Comparison of ENCODE assay signal across 26 cellular contexts in the genomic region with DNA sequence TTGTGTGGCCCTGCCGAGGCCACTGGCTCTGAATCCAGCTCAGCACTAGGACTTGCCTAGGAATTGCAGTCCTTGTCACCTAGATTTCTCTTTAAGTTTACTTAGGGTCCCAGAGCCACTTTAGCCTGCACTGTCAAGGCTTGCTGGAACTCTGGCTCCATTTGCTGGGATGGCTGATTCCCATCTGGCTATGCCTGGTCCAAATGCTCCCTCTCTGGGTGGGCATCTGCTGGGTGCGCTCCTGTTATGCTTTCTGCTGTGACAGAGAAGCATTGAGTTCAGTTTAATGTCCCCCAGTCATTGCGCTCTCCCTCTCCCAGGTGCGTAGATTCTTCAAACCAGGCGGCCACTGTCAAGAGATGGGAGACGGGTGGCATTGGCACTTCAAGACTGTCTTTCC.
"Had no signal": no experiment of that assay in that cellular context is flagged by ENCODE, and none has a peak within 500 bp of the region (broad histone marks: within the 10 kb centered on the region; RNA-seq: fewer than 3 reads in every experiment).

No MANE protein-coding gene starts in this region.

- H3K27ac Mint-ChIP-seq: stimulated activated memory B cell treated with anti-CD40 and anti-IgM and Interleukin-4, amounts not matched to agents 10 μg/mL and 1 μg/mL and 100 μg/mL, for 72 hours; stimulated activated naive B cell treated with anti-CD40 and anti-IgM and Interleukin-4, amounts not matched to agents 10 μg/mL and 1 μg/mL and 100 μg/mL, for 72 hours; stimulated activated naive CD8-positive, alpha-beta T cell treated with anti-CD3 and anti-CD28 coated beads, Interleukin-15, amount 100 ng/mL, for 72 hours; stimulated activated naive CD8-positive, alpha-beta T cell treated with anti-CD3 and anti-CD28 coated beads, Interleukin-15, Interleukin-2, amounts not matched to agents 100 ng/mL and 50 ng/mL, for 24 hours; type B pancreatic cell had no signal

- ATAC-seq: stimulated activated memory B cell treated with anti-CD40 and anti-IgM and Interleukin-4, amounts not matched to agents 10 μg/mL and 1 μg/mL and 100 μg/mL, for 72 hours; stimulated activated naive B cell treated with anti-CD40 and anti-IgM and Interleukin-4, amounts not matched to agents 10 μg/mL and 1 μg/mL and 100 μg/mL, for 72 hours; stimulated activated naive CD8-positive, alpha-beta T cell treated with anti-CD3 and anti-CD28 coated beads, Interleukin-15, amount 100 ng/mL, for 72 hours; stimulated activated naive CD8-positive, alpha-beta T cell treated with anti-CD3 and anti-CD28 coated beads, Interleukin-15, Interleukin-2, amounts not matched to agents 100 U/mL and 50 U/mL, for 24 hours; upper lobe of right lung had no signal

- DNase-seq: stimulated activated CD4-positive, alpha-beta T cell treated with anti-CD3 and anti-CD28 coated beads, Interleukin-2, amount 100 ng/mL, for 24 hours; stimulated activated CD4-positive, alpha-beta T cell treated with anti-CD3 and anti-CD28 coated beads, Interleukin-2, amount 100 ng/mL, for 48 hours; stimulated activated CD4-positive, alpha-beta T cell treated with anti-CD3 and anti-CD28 coated beads, Interleukin-4, amount 100 ng/mL, for 1 hour; stimulated activated CD4-positive, alpha-beta T cell treated with anti-CD3 and anti-CD28 coated beads, Interleukin-4, amount 100 ng/mL, for 24 hours; stimulated activated CD4-positive, alpha-beta T cell treated with anti-CD3 and anti-CD28 coated beads, Interleukin-4, amount 100 ng/mL, for 4 hours; stimulated activated CD8-positive, alpha-beta memory T cell treated with anti-CD3 and anti-CD28 coated beads, Interleukin-4, amount 100 ng/mL, for 48 hours; stimulated activated naive B cell treated with anti-CD40 and anti-IgM and Interleukin-4, amounts not matched to agents 10 μg/mL and 1 μg/mL and 100 μg/mL, for 72 hours; stimulated activated naive CD4-positive, alpha-beta T cell; stimulated activated naive CD4-positive, alpha-beta T cell treated with Interleukin-2 at 50 U/mL for 16 hours; stimulated activated naive CD8-positive, alpha-beta T cell treated with anti-CD3 and anti-CD28 coated beads, Interleukin-15, amount 100 ng/mL, for 72 hours; stimulated activated naive CD8-positive, alpha-beta T cell treated with anti-CD3 and anti-CD28 coated beads, Interleukin-15, Interleukin-2, amounts not matched to agents 100 U/mL and 50 U/mL, for 24 hours; stomach; testis; thyroid gland; transverse colon; trophoblast cell; upper lobe of left lung; upper lobe of right lung; uterus had no signal

- H3K27ac ChIP-seq: stomach, suprapubic skin, testis, thoracic aorta, thyroid gland, tibial nerve, transverse colon, upper lobe of left lung, upper lobe of right lung, uterus, vagina had no signal

- H3K9me3 ChIP-seq: testis, thoracic aorta, thyroid gland, transverse colon, upper lobe of right lung, uterus, vagina had no signal

- H3K36me3 ChIP-seq: stomach, suprapubic skin, thoracic aorta, thyroid gland, tibial nerve, transverse colon, upper lobe of left lung, upper lobe of right lung, uterus, vagina had no signal

- H3K4me3 Mint-ChIP-seq: stimulated activated memory B cell treated with anti-CD40 and anti-IgM and Interleukin-4, amounts not matched to agents 10 μg/mL and 1 μg/mL and 100 μg/mL, for 72 hours; stimulated activated naive B cell treated with anti-CD40 and anti-IgM and Interleukin-4, amounts not matched to agents 10 μg/mL and 1 μg/mL and 100 μg/mL, for 72 hours; stimulated activated naive CD8-positive, alpha-beta T cell treated with anti-CD3 and anti-CD28 coated beads, Interleukin-15, amount 100 ng/mL, for 72 hours; stimulated activated naive CD8-positive, alpha-beta T cell treated with anti-CD3 and anti-CD28 coated beads, Interleukin-15, Interleukin-2, amounts not matched to agents 100 ng/mL and 50 ng/mL, for 24 hours; type B pancreatic cell had no signal

- H3K4me1 Mint-ChIP-seq: stimulated activated memory B cell treated with anti-CD40 and anti-IgM and Interleukin-4, amounts not matched to agents 10 μg/mL and 1 μg/mL and 100 μg/mL, for 72 hours; stimulated activated naive B cell treated with anti-CD40 and anti-IgM and Interleukin-4, amounts not matched to agents 10 μg/mL and 1 μg/mL and 100 μg/mL, for 72 hours; stimulated activated naive CD8-positive, alpha-beta T cell treated with anti-CD3 and anti-CD28 coated beads, Interleukin-15, amount 100 ng/mL, for 72 hours had no signal

- H3K27me3 ChIP-seq: stomach, suprapubic skin, testis, thyroid gland, tibial nerve, transverse colon, upper lobe of left lung, upper lobe of right lung, uterus, vagina had no signal

- H3K4me3 ChIP-seq: stomach, suprapubic skin, testis, thoracic aorta, thyroid gland, tibial nerve, transverse colon, upper lobe of left lung, upper lobe of right lung, uterus, vagina had no signal

- H3K36me3 Mint-ChIP-seq: stimulated activated memory B cell treated with anti-CD40 and anti-IgM and Interleukin-4, amounts not matched to agents 10 μg/mL and 1 μg/mL and 100 μg/mL, for 72 hours; type B pancreatic cell had no signal

- H3K4me1 ChIP-seq: stomach, suprapubic skin, testis, thyroid gland, tibial nerve, transverse colon, upper lobe of left lung, upper lobe of right lung, uterus, vagina had no signal
